Comparison of ENCODE assay signal across 25 cellular contexts in genomic region chr4:187075514-187075913, GRCh38.
DNase-seq lines count a peak whose midpoint lies in the region; TF ChIP-seq lines count a peak whose summit lies in the region.
"Had no signal": no experiment of that assay in that cellular context is flagged by ENCODE, and none has a peak within 500 bp of the region (broad histone marks: within the 10 kb centered on the region; RNA-seq: fewer than 3 reads in every experiment).

No MANE protein-coding gene starts in this region.

- H3K36me3 ChIP-seq in OCI-LY1 (ENCODE audit: insufficient read depth, low read length) (no peaks in the 10 kb centered on the region), right atrium auricular region (no peaks in the 10 kb centered on the region), Peyer's patch (no peaks in the 10 kb centered on the region)

- TF ChIP-seq CTCF in OCI-LY1 (IDR thresholded peaks at IDR 0.05; ENCODE audit: low read length) (no peak), coronary artery (IDR thresholded peaks at IDR 0.05) (no peak), right atrium auricular region (IDR thresholded peaks at IDR 0.05) (no peak), Peyer's patch (IDR thresholded peaks at IDR 0.05) (no peak)

- no peaks in the 10 kb centered on the region for H4K20me1 ChIP-seq in OCI-LY1 (ENCODE audit: insufficient read depth, low read length)

- H3K79me2 ChIP-seq in OCI-LY1 (ENCODE audit: insufficient read depth, low read length): no peaks in the 10 kb centered on the region

- no peak overlapping the region for H3K4me2 ChIP-seq in OCI-LY1 (ENCODE audit: low read length)
- H3K4me2 ChIP-seq: SK-N-SH had no signal

- no peaks in the 10 kb centered on the region for H3K27me3 ChIP-seq in OCI-LY1 (ENCODE audit: insufficient read depth, low read length)
- no peaks in the 10 kb centered on the region for H3K27me3 ChIP-seq in right atrium auricular region
- no peaks in the 10 kb centered on the region for H3K27me3 ChIP-seq in Peyer's patch

- no peaks in the 10 kb centered on the region for H3K9me2 ChIP-seq in OCI-LY1 (ENCODE audit: low read depth, low read length)
- H3K9me2 ChIP-seq: SK-N-SH had no signal

- H3K4me1 ChIP-seq in OCI-LY1 (ENCODE audit: insufficient read depth, low read length, severe bottlenecking) (peaks cover 51% of the 10 kb centered on the region), right atrium auricular region (no peaks in the 10 kb centered on the region), Peyer's patch (no peaks in the 10 kb centered on the region)
- H3K4me1 ChIP-seq: Caco-2 had no signal

- 0 out of 2 replicates have a peak, but pooled peaks cover 3% of the 10 kb centered on the region for H3F3A ChIP-seq in OCI-LY1 (ENCODE audit: insufficient read depth, low read length)

- in situ Hi-C loops in KBM-7 (cut with MboI; ENCODE audit: low pct_unique_long_range_greater_than_20kb, low sequenced_read_pairs): no loop called here

- no peak for TF ChIP-seq POLR2A in Peyer's patch (IDR thresholded peaks at IDR 0.05)

- H3K9ac ChIP-seq in OCI-LY1 (ENCODE audit: low read length): no peak overlapping the region
- H3K9ac ChIP-seq: SK-N-SH had no signal

- no peaks in the 10 kb centered on the region; the same call in 1 of the 2 replicates for H3K9me3 ChIP-seq in OCI-LY1 (ENCODE audit: low read length)
- H3K9me3 ChIP-seq in right atrium auricular region: no peaks in the 10 kb centered on the region
- no peaks in the 10 kb centered on the region for H3K9me3 ChIP-seq in Peyer's patch
- H3K9me3 ChIP-seq: Caco-2, SK-N-SH had no signal

- DNase-seq in EH (ENCODE audit: low read depth) (peak; percentile 80), epidermal melanocyte (ENCODE audit: insufficient read length, low spot score) (peak; percentile 38), KBM-7 (no peak), coronary artery (ENCODE audit: low spot score) (no peak), right atrium auricular region (ENCODE audit: low spot score) (no peak), Peyer's patch (no peak)
- DNase-seq: Caco-2; CD8-positive, alpha-beta T cell; EL; GDM1; H7; Kasumi-1; NCI-H1092 treated with DMSO at 0.1 percent for 48 hours; NCI-H1436; NCI-H187; NCI-H2081 treated with DMSO at 0.1 percent for 48 hours; NCI-H2171; NCI-H226; NCI-H510A; NCI-H69; SK-N-SH; SW 1271 had no signal

- H3K4me3 ChIP-seq in OCI-LY1 (ENCODE audit: low read depth, low read length, poor library complexity, severe bottlenecking): no peak overlapping the region
- H3K4me3 ChIP-seq in coronary artery: no peak overlapping the region
- no peak overlapping the region for H3K4me3 ChIP-seq in right atrium auricular region
- H3K4me3 ChIP-seq in Peyer's patch: no peak overlapping the region

- peak overlapping the region; percentile 20 for H3K27ac ChIP-seq in OCI-LY1 (ENCODE audit: low read depth, low read length, poor library complexity, severe bottlenecking)
- no peak overlapping the region for H3K27ac ChIP-seq in coronary artery
- no peak overlapping the region for H3K27ac ChIP-seq in right atrium auricular region
- H3K27ac ChIP-seq in Peyer's patch: no peak overlapping the region
- H3K27ac ChIP-seq: C4-2B, HL-60 had no signal

- H2AFZ ChIP-seq in OCI-LY1 (ENCODE audit: low read length): no peak overlapping the region

Comparison
In these comparisons a context has a peak if more than half of its experiments do, and no peak if none do; other contexts are left out.
1. DNase-seq: peak in EH (single experiment) and epidermal melanocyte (single experiment); none in KBM-7 (single experiment), coronary artery (single experiment), right atrium auricular region (single experiment) and Peyer's patch (0 of 3).